Comparison of ENCODE assay signal across 9 cellular contexts in the genomic region with DNA sequence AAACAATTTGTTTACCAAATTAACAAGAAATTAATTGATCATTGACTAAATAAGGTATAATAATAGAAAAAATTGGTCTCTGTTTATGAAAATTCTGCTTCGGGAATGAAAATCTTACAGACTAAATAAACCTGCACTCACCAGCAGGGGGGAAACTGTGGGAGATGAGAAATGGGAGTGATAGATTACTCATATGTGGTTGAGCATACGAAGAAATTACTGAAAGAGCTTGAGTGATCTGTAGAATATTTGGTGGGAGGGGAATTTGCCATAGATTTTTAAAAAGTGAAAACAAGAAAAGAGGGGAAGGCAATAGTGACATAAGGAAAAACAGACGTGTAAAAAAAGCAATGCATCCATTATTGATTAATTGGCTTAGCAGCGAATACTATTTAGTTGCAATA. TPM values are rescaled to one million over a fixed set of nuclear protein-coding genes. Genes with fewer than 3 reads are reported as not detected.
DNase-seq lines count a peak whose midpoint lies in the region; ATAC-seq and TF ChIP-seq lines count a peak whose summit lies in the region.
"Had no signal": no experiment of that assay in that cellular context is flagged by ENCODE, and none has a peak within 500 bp of the region (broad histone marks: within the 10 kb centered on the region; RNA-seq: fewer than 3 reads in every experiment).

No MANE protein-coding gene starts in this region.

- H3K27me3 ChIP-seq in foreskin keratinocyte (no peaks in the 10 kb centered on the region), ascending aorta (no peaks in the 10 kb centered on the region), right lobe of liver (no peaks in the 10 kb centered on the region)

- DNase-seq in SIG-M5 treated with dmso at 0.1 percent for 504 hours (lab: John Stamatoyannopoulos, UW; ENCODE audit: unreplicated experiment) (peak; percentile 35), SIG-M5 (lab: John Stamatoyannopoulos, UW) (no peak), Kasumi-1 (lab: John Stamatoyannopoulos, UW) (peak; percentile 19 to 34), foreskin keratinocyte (peak in 1 of 2 donors; percentile 21), NCI-H345 treated with DMSO at 0.1 percent for 48 hours (lab: John Stamatoyannopoulos, UW; ENCODE audit: unreplicated experiment) (no peak), ascending aorta (ENCODE audit: low spot score in 2 of 2) (no peak), right lobe of liver (no peak)

- peak; percentile 40 for ATAC-seq in GM21576 (IDR thresholded peaks at IDR 0.05; ENCODE audit: unreplicated experiment)
- ATAC-seq in foreskin keratinocyte, result peak; percentile 45
- no peak for ATAC-seq in right lobe of liver
- ATAC-seq: A549 had no signal

- H3K4me3 ChIP-seq in ascending aorta, result no peak overlapping the region
- H3K4me3 ChIP-seq in right lobe of liver, result no peak overlapping the region
- H3K4me3 ChIP-seq: A549 had no signal

- TF ChIP-seq CTCF in foreskin keratinocyte (conservative IDR thresholded peaks at IDR 0.05) (peak; percentile 65), ascending aorta (IDR thresholded peaks at IDR 0.05) (no peak), right lobe of liver (IDR thresholded peaks at IDR 0.05) (no peak)

- peaks cover 19% of the 10 kb centered on the region for H3K4me1 ChIP-seq in foreskin keratinocyte
- H3K4me1 ChIP-seq in ascending aorta, result no peaks in the 10 kb centered on the region
- peaks cover 0 to 8% (median 0%) of the 10 kb centered on the region in 4 donors for H3K4me1 ChIP-seq in right lobe of liver
- H3K4me1 ChIP-seq: A549 had no signal

- 68% methylated on average over 4 of the region's 4 CpGs for WGBS in right lobe of liver (ENCODE audit: insufficient coverage, low coverage, low lambda C conversion rate, missing lambda C conversion rate)

- H3K9me3 ChIP-seq in ascending aorta, result no peaks in the 10 kb centered on the region
- no peaks in the 10 kb centered on the region for H3K9me3 ChIP-seq in right lobe of liver
- H3K9me3 ChIP-seq: A549 had no signal

- no peak overlapping the region for H3K27ac ChIP-seq in foreskin keratinocyte
- no peak overlapping the region for H3K27ac ChIP-seq in ascending aorta
- H3K27ac ChIP-seq in right lobe of liver, result no peak overlapping the region
- H3K27ac ChIP-seq: A549 had no signal

- no peak for TF ChIP-seq POLR2A in right lobe of liver (IDR thresholded peaks at IDR 0.05)

- H3K36me3 ChIP-seq in ascending aorta (no peaks in the 10 kb centered on the region), right lobe of liver (no peaks in the 10 kb centered on the region)

- intact Hi-C loops in ascending aorta (cut with DNase I), result no loop called here
- intact Hi-C loops in right lobe of liver (cut with DNase I), result no loop called here

RNA-seq across cellular contexts. Expression of a gene that starts 2.2 kb away (rescaled TPM):
- total RNA-seq in foreskin keratinocyte, result 8.9 and 9.6 TPM in 2 replicates
- 9.0 and 10.7 TPM in 2 replicates for polyA plus RNA-seq in foreskin keratinocyte
- not detected for total RNA-seq in ascending aorta
- total RNA-seq in right lobe of liver, result under 1 TPM in 2 of 6 experiments, not detected in 4; 0.27 to 0.37 TPM

RNA-seq across cellular contexts. Expression of a gene that starts 18.6 kb away (rescaled TPM):
- total RNA-seq in foreskin keratinocyte, result 37.8 and 39.4 TPM in 2 replicates
- polyA plus RNA-seq in foreskin keratinocyte, result 25.3 and 29.0 TPM in 2 replicates
- 4.5 TPM for total RNA-seq in ascending aorta
- 10 to 100 TPM in 4 of 6 experiments, 1 to 10 TPM in 2; 2.8 to 44.2 (median 16.8) TPM for total RNA-seq in right lobe of liver

RNA-seq across cellular contexts. Expression of a gene that starts 43.5 kb away (rescaled TPM):
- total RNA-seq in foreskin keratinocyte (0.07 and 2.3 TPM in 2 replicates), ascending aorta (not detected), right lobe of liver (under 1 TPM in 1 of 6 experiments, not detected in 5; 0.24 TPM)
- polyA plus RNA-seq in foreskin keratinocyte, result 0.73 TPM in 1 of 2 replicates, not detected in the other
- polyA plus RNA-seq: A549 had no signal

Comparison
In these comparisons a context has a peak if more than half of its experiments do, and no peak if none do; other contexts are left out.
1. DNase-seq: peak in SIG-M5 treated with dmso at 0.1 percent for 504 hours (single experiment) and Kasumi-1 (2 of 2); none in SIG-M5 (single experiment), NCI-H345 treated with DMSO at 0.1 percent for 48 hours (single experiment), ascending aorta (0 of 2) and right lobe of liver (0 of 3).
2. ATAC-seq: peak in GM21576 (single experiment) and foreskin keratinocyte (single experiment); none in right lobe of liver (0 of 4).